1 cellular context compared by ENCODE assay signal in the genomic region with DNA sequence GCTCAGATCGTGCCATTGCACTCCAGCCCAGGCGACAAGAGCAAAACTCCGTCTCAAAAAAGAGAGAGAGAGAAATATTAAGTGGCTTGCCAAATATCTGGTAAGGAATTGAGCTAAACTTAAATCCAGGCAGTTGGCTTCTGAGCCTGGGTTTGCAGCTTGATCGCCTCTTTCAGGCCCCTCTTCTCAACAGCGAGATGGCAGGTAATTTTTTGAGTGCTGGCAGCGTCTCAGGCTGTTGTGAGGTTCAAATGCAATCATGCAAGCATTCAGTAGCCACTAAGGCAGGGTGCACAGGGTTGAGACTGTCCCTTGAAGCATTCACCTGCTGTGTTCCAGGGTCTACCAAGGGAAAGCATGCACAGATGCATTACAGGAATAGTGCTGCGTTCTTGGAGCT.
TF ChIP-seq lines count a peak whose summit lies in the region.

No MANE protein-coding gene starts in this region.

TF ChIP-seq in WTC11, 78 proteins besides CTCF, POLR2A, EP300 and RAD21:
- no peak for TF ChIP-seq ZMAT4 (CRISPR knock-in tag; IDR thresholded peaks at IDR 0.05)
